In the genomic region with DNA sequence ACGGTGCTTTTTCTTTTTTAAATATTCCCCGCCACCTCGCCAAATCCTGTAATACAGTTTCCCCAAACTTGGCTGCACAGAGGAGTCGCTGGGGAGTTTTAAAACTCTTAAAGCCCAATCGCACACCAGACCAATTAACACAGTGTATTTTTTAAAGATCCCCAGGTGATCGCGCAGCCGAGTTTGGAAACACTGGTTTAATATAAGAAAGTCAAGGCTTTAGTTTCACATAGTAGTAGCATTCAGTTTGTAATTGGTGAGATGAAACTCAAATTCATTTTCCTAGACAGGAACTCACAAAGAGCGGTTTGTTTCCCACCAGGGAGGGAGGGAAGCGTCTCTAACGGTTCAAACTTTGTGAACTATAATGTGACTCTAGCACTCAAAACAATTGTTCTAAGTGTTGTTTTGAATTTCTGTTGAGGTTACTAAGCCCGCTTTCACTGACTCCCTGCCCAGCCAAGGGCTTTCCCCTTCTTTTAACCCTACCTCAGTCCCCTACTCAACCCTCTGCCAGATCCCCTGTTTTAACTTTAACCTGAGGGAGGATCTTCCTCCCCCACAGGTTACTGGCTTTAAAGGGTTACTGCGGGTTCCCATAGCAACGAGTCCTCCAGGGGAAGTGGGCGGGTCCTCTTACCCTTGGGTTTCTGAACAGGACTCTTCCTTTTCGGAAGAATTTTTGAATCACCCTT, we compare ENCODE assay signal across 1 cellular context.
TF ChIP-seq lines count a peak whose summit lies in the region.

No MANE protein-coding gene starts in this region.

TF ChIP-seq in HepG2, 621 proteins besides CTCF, POLR2A, EP300 and RAD21 (continued from another document and continues in another):
- TF ChIP-seq ZNF800 (CRISPR knock-in tag; IDR thresholded peaks at IDR 0.05), result peak; percentile 79
- TF ChIP-seq MIER3 (CRISPR knock-in tag; IDR thresholded peaks at IDR 0.05; ENCODE audit: borderline replicate concordance), result peak; percentile 68; the same call in 1 of the 2 replicates
- TF ChIP-seq SP1 (IDR thresholded peaks at IDR 0.05), result no peak
- TF ChIP-seq SP1 (CRISPR knock-in tag; IDR thresholded peaks at IDR 0.05), result peak; percentile 72
- TF ChIP-seq KMT2A (CRISPR knock-in tag; IDR thresholded peaks at IDR 0.05), result peak; percentile 70; the same call in 1 of the 2 replicates
- no peak for TF ChIP-seq ZBTB46 (CRISPR knock-in tag; IDR thresholded peaks at IDR 0.05; ENCODE audit: borderline replicate concordance)
- TF ChIP-seq ZNF550 (CRISPR knock-in tag; IDR thresholded peaks at IDR 0.05; ENCODE audit: borderline replicate concordance), result no peak
- TF ChIP-seq ZNF30 (CRISPR knock-in tag; IDR thresholded peaks at IDR 0.05), result no peak
- peak; percentile 32; the same call in 1 of the 2 replicates for TF ChIP-seq CREM (IDR thresholded peaks at IDR 0.05)
- no peak for TF ChIP-seq CREM (CRISPR knock-in tag; IDR thresholded peaks at IDR 0.05)
- no peak for TF ChIP-seq MXD1 (CRISPR knock-in tag; IDR thresholded peaks at IDR 0.05)
- no peak for TF ChIP-seq EEA1 (CRISPR knock-in tag; IDR thresholded peaks at IDR 0.05; ENCODE audit: borderline replicate concordance)
- TF ChIP-seq, protein P1, sequence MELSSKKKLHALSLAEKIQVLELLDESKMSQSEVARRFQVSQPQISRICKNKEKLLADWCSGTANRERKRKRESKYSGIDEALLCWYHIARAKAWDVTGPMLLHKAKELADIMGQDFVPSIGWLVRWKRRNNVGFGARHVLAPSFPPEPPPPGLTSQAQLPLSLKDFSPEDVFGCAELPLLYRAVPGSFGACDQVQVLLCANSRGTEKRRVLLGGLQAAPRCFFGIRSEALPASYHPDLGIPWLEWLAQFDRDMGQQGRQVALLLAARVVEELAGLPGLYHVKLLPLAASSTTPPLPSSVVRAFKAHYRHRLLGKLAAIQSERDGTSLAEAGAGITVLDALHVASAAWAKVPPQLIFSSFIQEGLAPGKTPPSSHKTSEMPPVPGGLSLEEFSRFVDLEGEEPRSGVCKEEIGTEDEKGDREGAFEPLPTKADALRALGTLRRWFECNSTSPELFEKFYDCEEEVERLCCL (CRISPR knock-in tag; IDR thresholded peaks at IDR 0.05; ENCODE audit: borderline replicate concordance), result no peak
- TF ChIP-seq, protein P2, sequence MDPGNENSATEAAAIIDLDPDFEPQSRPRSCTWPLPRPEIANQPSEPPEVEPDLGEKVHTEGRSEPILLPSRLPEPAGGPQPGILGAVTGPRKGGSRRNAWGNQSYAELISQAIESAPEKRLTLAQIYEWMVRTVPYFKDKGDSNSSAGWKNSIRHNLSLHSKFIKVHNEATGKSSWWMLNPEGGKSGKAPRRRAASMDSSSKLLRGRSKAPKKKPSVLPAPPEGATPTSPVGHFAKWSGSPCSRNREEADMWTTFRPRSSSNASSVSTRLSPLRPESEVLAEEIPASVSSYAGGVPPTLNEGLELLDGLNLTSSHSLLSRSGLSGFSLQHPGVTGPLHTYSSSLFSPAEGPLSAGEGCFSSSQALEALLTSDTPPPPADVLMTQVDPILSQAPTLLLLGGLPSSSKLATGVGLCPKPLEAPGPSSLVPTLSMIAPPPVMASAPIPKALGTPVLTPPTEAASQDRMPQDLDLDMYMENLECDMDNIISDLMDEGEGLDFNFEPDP (CRISPR knock-in tag; conservative IDR thresholded peaks at IDR 0.05), result no peak
- TF ChIP-seq NONO (IDR thresholded peaks at IDR 0.05), result no peak
- TF ChIP-seq NONO (CRISPR knock-in tag; conservative IDR thresholded peaks at IDR 0.05), result no peak
- TF ChIP-seq NAIF1 (CRISPR knock-in tag; IDR thresholded peaks at IDR 0.05; ENCODE audit: borderline replicate concordance), result 0 out of 2 replicates have a peak, but pooled peaks have one; percentile 55
- no peak for TF ChIP-seq SETDB1 (CRISPR knock-in tag; IDR thresholded peaks at IDR 0.05; ENCODE audit: borderline replicate concordance)
- no peak for TF ChIP-seq PRPF4 (IDR thresholded peaks at IDR 0.05; ENCODE audit: low read depth, low read length, poor library complexity, severe bottlenecking)
- TF ChIP-seq PAWR (CRISPR knock-in tag; IDR thresholded peaks at IDR 0.05; ENCODE audit: borderline replicate concordance), result no peak
- no peak for TF ChIP-seq ARNT (IDR thresholded peaks at IDR 0.05)
- TF ChIP-seq, protein P3, sequence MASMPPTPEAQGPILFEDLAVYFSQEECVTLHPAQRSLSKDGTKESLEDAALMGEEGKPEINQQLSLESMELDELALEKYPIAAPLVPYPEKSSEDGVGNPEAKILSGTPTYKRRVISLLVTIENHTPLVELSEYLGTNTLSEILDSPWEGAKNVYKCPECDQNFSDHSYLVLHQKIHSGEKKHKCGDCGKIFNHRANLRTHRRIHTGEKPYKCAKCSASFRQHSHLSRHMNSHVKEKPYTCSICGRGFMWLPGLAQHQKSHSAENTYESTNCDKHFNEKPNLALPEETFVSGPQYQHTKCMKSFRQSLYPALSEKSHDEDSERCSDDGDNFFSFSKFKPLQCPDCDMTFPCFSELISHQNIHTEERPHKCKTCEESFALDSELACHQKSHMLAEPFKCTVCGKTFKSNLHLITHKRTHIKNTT (CRISPR knock-in tag; IDR thresholded peaks at IDR 0.05), result 0 out of 2 replicates have a peak, but pooled peaks have one; percentile 54
- no peak for TF ChIP-seq ZSCAN5A (CRISPR knock-in tag; IDR thresholded peaks at IDR 0.05; ENCODE audit: borderline replicate concordance)
- TF ChIP-seq, protein P4, sequence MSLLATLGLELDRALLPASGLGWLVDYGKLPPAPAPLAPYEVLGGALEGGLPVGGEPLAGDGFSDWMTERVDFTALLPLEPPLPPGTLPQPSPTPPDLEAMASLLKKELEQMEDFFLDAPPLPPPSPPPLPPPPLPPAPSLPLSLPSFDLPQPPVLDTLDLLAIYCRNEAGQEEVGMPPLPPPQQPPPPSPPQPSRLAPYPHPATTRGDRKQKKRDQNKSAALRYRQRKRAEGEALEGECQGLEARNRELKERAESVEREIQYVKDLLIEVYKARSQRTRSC (CRISPR knock-in tag; IDR thresholded peaks at IDR 0.05; ENCODE audit: low read depth), result no peak
- 0 out of 2 replicates have a peak, but pooled peaks have one; percentile 24 for TF ChIP-seq HNF1B (CRISPR knock-in tag; IDR thresholded peaks at IDR 0.05)
- TF ChIP-seq ARNT2 (CRISPR knock-in tag; IDR thresholded peaks at IDR 0.05; ENCODE audit: low read depth), result 0 out of 2 replicates have a peak, but pooled peaks have one; percentile 36
- TF ChIP-seq ZNF264 (CRISPR knock-in tag; IDR thresholded peaks at IDR 0.05), result 0 out of 2 replicates have a peak, but pooled peaks have one; percentile 43
- no peak for TF ChIP-seq ATF7-NPFF (CRISPR knock-in tag; IDR thresholded peaks at IDR 0.05; ENCODE audit: low read depth)
- TF ChIP-seq RXRB (CRISPR knock-in tag; IDR thresholded peaks at IDR 0.05; ENCODE audit: borderline replicate concordance), result no peak
- peak; percentile 43; the same call in 1 of the 2 replicates for TF ChIP-seq SALL1 (CRISPR knock-in tag; IDR thresholded peaks at IDR 0.05)
- TF ChIP-seq ZNF333 (CRISPR knock-in tag; IDR thresholded peaks at IDR 0.05; ENCODE audit: borderline replicate concordance), result no peak
- no peak; the same call in 1 of the 2 replicates for TF ChIP-seq ZNF556 (CRISPR knock-in tag; IDR thresholded peaks at IDR 0.05; ENCODE audit: borderline replicate concordance)
- no peak for TF ChIP-seq ZSCAN9 (CRISPR knock-in tag; IDR thresholded peaks at IDR 0.05; ENCODE audit: borderline replicate concordance)
- no peak for TF ChIP-seq ZNF34 (CRISPR knock-in tag; IDR thresholded peaks at IDR 0.05; ENCODE audit: borderline replicate concordance)
- TF ChIP-seq TARDBP (CRISPR knock-in tag; IDR thresholded peaks at IDR 0.05), result no peak
- TF ChIP-seq ZNF343 (CRISPR knock-in tag; IDR thresholded peaks at IDR 0.05), result 0 out of 2 replicates have a peak, but pooled peaks have one; percentile 14
- 0 out of 2 replicates have a peak, but pooled peaks have one; percentile 39 for TF ChIP-seq POLR2AphosphoS5 (IDR thresholded peaks at IDR 0.05; ENCODE audit: low read depth, low read length)
- no peak for TF ChIP-seq CCDC6 (CRISPR knock-in tag; IDR thresholded peaks at IDR 0.05)
- no peak for TF ChIP-seq CENPX (CRISPR knock-in tag; IDR thresholded peaks at IDR 0.05)
- no peak for TF ChIP-seq MLX (CRISPR knock-in tag; IDR thresholded peaks at IDR 0.05)
- TF ChIP-seq KAT8 (CRISPR knock-in tag; IDR thresholded peaks at IDR 0.05), result peak; percentile 33; the same call in 1 of the 2 replicates
- no peak for TF ChIP-seq ZBTB8A (CRISPR knock-in tag; IDR thresholded peaks at IDR 0.05; ENCODE audit: borderline replicate concordance, low read depth)
- no peak for TF ChIP-seq TGIF2 (CRISPR knock-in tag; IDR thresholded peaks at IDR 0.05)
- TF ChIP-seq FOXK1 (CRISPR knock-in tag; IDR thresholded peaks at IDR 0.05; ENCODE audit: borderline replicate concordance, low read depth), result peak; percentile 48; the same call in 1 of the 2 replicates
- no peak for TF ChIP-seq JARID2 (CRISPR knock-in tag; IDR thresholded peaks at IDR 0.05; ENCODE audit: insufficient replicate concordance)
- no peak for TF ChIP-seq MZF1 (CRISPR knock-in tag; IDR thresholded peaks at IDR 0.05; ENCODE audit: borderline replicate concordance)
- TF ChIP-seq PHF20 (CRISPR knock-in tag; IDR thresholded peaks at IDR 0.05), result no peak
- no peak for TF ChIP-seq KDM6A (CRISPR knock-in tag; IDR thresholded peaks at IDR 0.05; ENCODE audit: low read depth)
- TF ChIP-seq DMAP1 (CRISPR knock-in tag; IDR thresholded peaks at IDR 0.05), result peak; percentile 28; the same call in 1 of the 2 replicates
- no peak for TF ChIP-seq BRD4 (CRISPR knock-in tag; IDR thresholded peaks at IDR 0.05)
- TF ChIP-seq ZNF773 (CRISPR knock-in tag; IDR thresholded peaks at IDR 0.05; ENCODE audit: borderline replicate concordance), result no peak
- TF ChIP-seq PLRG1 (conservative IDR thresholded peaks at IDR 0.05), result no peak
- TF ChIP-seq SP140L (CRISPR knock-in tag; IDR thresholded peaks at IDR 0.05; ENCODE audit: borderline replicate concordance), result peak; percentile 21; the same call in 1 of the 2 replicates
- TF ChIP-seq FOXC1 (CRISPR knock-in tag; IDR thresholded peaks at IDR 0.05; ENCODE audit: borderline replicate concordance), result no peak; the same call in 1 of the 2 replicates
- no peak for TF ChIP-seq ATF3 (CRISPR knock-in tag; IDR thresholded peaks at IDR 0.05)
- TF ChIP-seq MAFF (IDR thresholded peaks at IDR 0.05; ENCODE audit: low read depth, low read length), result no peak
- 0 out of 2 replicates have a peak, but pooled peaks have one; percentile 42 for TF ChIP-seq RORA (CRISPR knock-in tag; IDR thresholded peaks at IDR 0.05)
